ENCODE assay signal across 40 cellular contexts in genomic region chr4:93002240-93002639, GRCh38.
"Had no signal": no experiment of that assay in that cellular context is flagged by ENCODE, and none has a peak within 500 bp of the region (broad histone marks: within the 10 kb centered on the region; RNA-seq: fewer than 3 reads in every experiment).

No MANE protein-coding gene starts in this region.

- H3K9me3 ChIP-seq: adrenal gland, ascending aorta, body of pancreas, breast epithelium had no signal

- H3K9me3 Mint-ChIP-seq: activated naive CD4-positive, alpha-beta T cell treated with anti-CD3 and anti-CD28 coated beads, Interleukin-2, amount 10 ng/mL, durations not matched to agents 7 days and 5 days; activated naive CD4-positive, alpha-beta T cell treated with anti-CD3 and anti-CD28 coated beads, Interleukin-2, amount 50 U/mL, for 24 hours; activated naive CD8-positive, alpha-beta T cell treated with anti-CD3 and anti-CD28 coated beads for 36 hours; activated naive CD8-positive, alpha-beta T cell treated with anti-CD3 and anti-CD28 coated beads, Interleukin-2, amount 10 ng/mL, durations not matched to agents 7 days and 5 days; activated naive CD8-positive, alpha-beta T cell treated with anti-CD3 and anti-CD28 coated beads, Interleukin-2, amount 50 U/mL, for 24 hours; activated T-cell treated with anti-CD3 and anti-CD28 coated beads, Interleukin-2, amount 50 U/mL, for 4 hours; activated T-helper 1 cell treated with anti-CD3 and anti-CD28 coated beads, Interleukin-12 subunit alpha, Interleukin-12 subunit beta, Interleukin-2, Interleukin-4 antibody, amounts not matched to agents 30 ng/mL and 10 ng/mL and 1 ng/mL, durations not matched to agents 14 hours and 24 hours and 36 hours; activated T-helper 2 cell treated with anti-CD3 and anti-CD28 coated beads, Interferon-gamma antibody, Interleukin-2, Interleukin-4, amounts not matched to agents 10 μg/mL and 5 μg/mL and 100 μg/mL, durations not matched to agents 14 hours and 24 hours and 36 hours; brain had no signal

- H3K4me3 ChIP-seq: adrenal gland, ascending aorta, body of pancreas, breast epithelium, cardiac muscle cell had no signal

- H3K4me1 ChIP-seq: adrenal gland, ascending aorta, body of pancreas, breast epithelium had no signal

- ATAC-seq: activated naive CD4-positive, alpha-beta T cell treated with anti-CD3 and anti-CD28 coated beads, Interleukin-2, amount 50 U/mL, for 72 hours; activated naive CD8-positive, alpha-beta T cell treated with anti-CD3 and anti-CD28 coated beads, Interleukin-2, amount 50 U/mL, for 24 hours; activated T-cell treated with anti-CD3 and anti-CD28 coated beads, Interleukin-2, amount 50 U/mL, for 4 hours; activated T-cell treated with anti-CD3 and anti-CD28 coated beads, Interleukin-2, amount 50 U/mL, for 72 hours; activated T-helper 17 cell treated with anti-CD3 and anti-CD28 coated beads, Interleukin-2, amount 50 U/mL, for 72 hours; body of pancreas had no signal

- H3K27ac Mint-ChIP-seq: activated naive CD4-positive, alpha-beta T cell treated with anti-CD3 and anti-CD28 coated beads for 36 hours; activated naive CD4-positive, alpha-beta T cell treated with anti-CD3 and anti-CD28 coated beads, Interleukin-2, amount 10 ng/mL, durations not matched to agents 7 days and 5 days; activated naive CD4-positive, alpha-beta T cell treated with anti-CD3 and anti-CD28 coated beads, Interleukin-2, amount 50 U/mL, for 24 hours; activated naive CD4-positive, alpha-beta T cell treated with anti-CD3 and anti-CD28 coated beads, Interleukin-2, amount 50 U/mL, for 72 hours; activated naive CD8-positive, alpha-beta T cell; activated naive CD8-positive, alpha-beta T cell treated with anti-CD3 and anti-CD28 coated beads for 36 hours; activated naive CD8-positive, alpha-beta T cell treated with anti-CD3 and anti-CD28 coated beads, Interleukin-2, amount 10 ng/mL, durations not matched to agents 7 days and 5 days; activated naive CD8-positive, alpha-beta T cell treated with anti-CD3 and anti-CD28 coated beads, Interleukin-2, amount 50 U/mL, for 24 hours; activated T-cell treated with anti-CD3 and anti-CD28 coated beads, Interleukin-2, amount 50 U/mL, for 24 hours; activated T-cell treated with anti-CD3 and anti-CD28 coated beads, Interleukin-2, amount 50 U/mL, for 72 hours; activated T-helper 1 cell treated with anti-CD3 and anti-CD28 coated beads, Interleukin-12 subunit alpha, Interleukin-12 subunit beta, Interleukin-2, Interleukin-4 antibody, amounts not matched to agents 30 ng/mL and 10 ng/mL and 1 ng/mL, durations not matched to agents 14 hours and 24 hours and 36 hours; activated T-helper 17 cell treated with anti-CD3 and anti-CD28 coated beads, Interleukin-2, amount 50 U/mL, for 72 hours; activated T-helper 2 cell treated with anti-CD3 and anti-CD28 coated beads, Interferon-gamma antibody, Interleukin-2, Interleukin-4, amounts not matched to agents 10 μg/mL and 5 μg/mL and 100 μg/mL, durations not matched to agents 14 hours and 24 hours and 36 hours; brain had no signal

- H3K4me3 Mint-ChIP-seq: activated naive CD4-positive, alpha-beta T cell treated with anti-CD3 and anti-CD28 coated beads for 36 hours; activated naive CD4-positive, alpha-beta T cell treated with anti-CD3 and anti-CD28 coated beads, Interleukin-2, amount 10 ng/mL, durations not matched to agents 7 days and 5 days; activated naive CD4-positive, alpha-beta T cell treated with anti-CD3 and anti-CD28 coated beads, Interleukin-2, amount 50 U/mL, for 24 hours; activated naive CD8-positive, alpha-beta T cell; activated naive CD8-positive, alpha-beta T cell treated with anti-CD3 and anti-CD28 coated beads for 36 hours; activated naive CD8-positive, alpha-beta T cell treated with anti-CD3 and anti-CD28 coated beads, Interleukin-2, amount 10 ng/mL, durations not matched to agents 7 days and 5 days; activated naive CD8-positive, alpha-beta T cell treated with anti-CD3 and anti-CD28 coated beads, Interleukin-2, amount 50 U/mL, for 24 hours; activated T-cell treated with anti-CD3 and anti-CD28 coated beads, Interleukin-2, amount 50 U/mL, for 24 hours; activated T-cell treated with anti-CD3 and anti-CD28 coated beads, Interleukin-2, amount 50 U/mL, for 4 hours; activated T-cell treated with anti-CD3 and anti-CD28 coated beads, Interleukin-2, amount 50 U/mL, for 72 hours; activated T-helper 1 cell treated with anti-CD3 and anti-CD28 coated beads, Interleukin-12 subunit alpha, Interleukin-12 subunit beta, Interleukin-2, Interleukin-4 antibody, amounts not matched to agents 30 ng/mL and 10 ng/mL and 1 ng/mL, durations not matched to agents 14 hours and 24 hours and 36 hours; activated T-helper 17 cell treated with anti-CD3 and anti-CD28 coated beads, Interleukin-2, amount 50 U/mL, for 72 hours; brain; central memory CD8-positive, alpha-beta T cell had no signal

- H3K36me3 Mint-ChIP-seq: activated naive CD4-positive, alpha-beta T cell treated with anti-CD3 and anti-CD28 coated beads, Interleukin-2, amount 10 ng/mL, durations not matched to agents 7 days and 5 days; activated naive CD4-positive, alpha-beta T cell treated with anti-CD3 and anti-CD28 coated beads, Interleukin-2, amount 50 U/mL, for 24 hours; activated naive CD4-positive, alpha-beta T cell treated with anti-CD3 and anti-CD28 coated beads, Interleukin-2, amount 50 U/mL, for 72 hours; activated naive CD8-positive, alpha-beta T cell; activated naive CD8-positive, alpha-beta T cell treated with anti-CD3 and anti-CD28 coated beads for 36 hours; activated naive CD8-positive, alpha-beta T cell treated with anti-CD3 and anti-CD28 coated beads, Interleukin-2, amount 10 ng/mL, durations not matched to agents 7 days and 5 days; brain had no signal

- DNase-seq: activated effector memory CD4-positive, alpha-beta T cell treated with anti-CD3 and anti-CD28 coated beads, Interleukin-2, amount 50 U/mL, for 16 hours; activated effector memory CD4-positive, alpha-beta T cell treated with Interleukin-2 at 50 U/mL for 16 hours; activated gamma-delta T cell; activated gamma-delta T cell treated with Interleukin-2 at 50 U/mL for 16 hours; activated naive CD4-positive, alpha-beta T cell; activated naive CD4-positive, alpha-beta T cell treated with anti-CD3 and anti-CD28 coated beads for 36 hours; activated naive CD4-positive, alpha-beta T cell treated with anti-CD3 and anti-CD28 coated beads, Interleukin-2, amount 10 ng/mL, durations not matched to agents 7 days and 5 days; activated naive CD4-positive, alpha-beta T cell treated with anti-CD3 and anti-CD28 coated beads, Interleukin-2, amount 50 U/mL, for 16 hours; activated naive CD4-positive, alpha-beta T cell treated with Interleukin-2 at 50 U/mL for 16 hours; activated naive CD8-positive, alpha-beta T cell treated with anti-CD3 and anti-CD28 coated beads for 36 hours; activated naive CD8-positive, alpha-beta T cell treated with anti-CD3 and anti-CD28 coated beads, Interleukin-2, amount 10 ng/mL, durations not matched to agents 7 days and 5 days; activated naive CD8-positive, alpha-beta T cell treated with anti-CD3 and anti-CD28 coated beads, Interleukin-2, amount 50 U/mL, for 24 hours; activated T-cell treated with anti-CD3 and anti-CD28 coated beads, Interleukin-2, amount 50 U/mL, for 1 hour; activated T-cell treated with anti-CD3 and anti-CD28 coated beads, Interleukin-2, amount 50 U/mL, for 24 hours; activated T-cell treated with anti-CD3 and anti-CD28 coated beads, Interleukin-2, amount 50 U/mL, for 4 hours; activated T-cell treated with anti-CD3 and anti-CD28 coated beads, Interleukin-2, amount 50 U/mL, for 48 hours; activated T-cell treated with anti-CD3 and anti-CD28 coated beads, Interleukin-2, amount 50 U/mL, for 72 hours; adrenal gland; amniotic stem cell; amygdala; anterior cingulate cortex; aorta; body of pancreas; brain microvascular endothelial cell; caudate nucleus; central memory CD4-positive, alpha-beta T cell; cerebellar nuclear complex had no signal

- H3K27me3 Mint-ChIP-seq: activated naive CD4-positive, alpha-beta T cell treated with anti-CD3 and anti-CD28 coated beads, Interleukin-2, amount 10 ng/mL, durations not matched to agents 7 days and 5 days; activated naive CD4-positive, alpha-beta T cell treated with anti-CD3 and anti-CD28 coated beads, Interleukin-2, amount 50 U/mL, for 24 hours; activated naive CD8-positive, alpha-beta T cell; activated naive CD8-positive, alpha-beta T cell treated with anti-CD3 and anti-CD28 coated beads for 36 hours; activated naive CD8-positive, alpha-beta T cell treated with anti-CD3 and anti-CD28 coated beads, Interleukin-2, amount 10 ng/mL, durations not matched to agents 7 days and 5 days; activated naive CD8-positive, alpha-beta T cell treated with anti-CD3 and anti-CD28 coated beads, Interleukin-2, amount 50 U/mL, for 24 hours; activated T-cell treated with anti-CD3 and anti-CD28 coated beads, Interleukin-2, amount 50 U/mL, for 24 hours; activated T-helper 17 cell treated with anti-CD3 and anti-CD28 coated beads, Interleukin-2, amount 50 U/mL, for 72 hours; brain; central memory CD8-positive, alpha-beta T cell had no signal

- H3K4me1 Mint-ChIP-seq: activated naive CD4-positive, alpha-beta T cell treated with anti-CD3 and anti-CD28 coated beads, Interleukin-2, amount 10 ng/mL, durations not matched to agents 7 days and 5 days; activated naive CD4-positive, alpha-beta T cell treated with anti-CD3 and anti-CD28 coated beads, Interleukin-2, amount 50 U/mL, for 24 hours; activated naive CD8-positive, alpha-beta T cell treated with anti-CD3 and anti-CD28 coated beads for 36 hours; activated naive CD8-positive, alpha-beta T cell treated with anti-CD3 and anti-CD28 coated beads, Interleukin-2, amount 10 ng/mL, durations not matched to agents 7 days and 5 days; activated naive CD8-positive, alpha-beta T cell treated with anti-CD3 and anti-CD28 coated beads, Interleukin-2, amount 50 U/mL, for 24 hours; activated T-helper 17 cell treated with anti-CD3 and anti-CD28 coated beads, Interleukin-2, amount 50 U/mL, for 72 hours; brain; central memory CD8-positive, alpha-beta T cell had no signal

- H3K36me3 ChIP-seq: adrenal gland, ascending aorta, brain microvascular endothelial cell, breast epithelium, cardiac muscle cell had no signal

- H3K27me3 ChIP-seq: adrenal gland, ascending aorta, body of pancreas, brain microvascular endothelial cell, breast epithelium, cardiac muscle cell had no signal

- H3K27ac ChIP-seq: adrenal gland, ascending aorta, body of pancreas, brain microvascular endothelial cell, breast epithelium, cardiac muscle cell had no signal

- FAIRE-seq: astrocyte, bronchial epithelial cell had no signal
